In the genomic region with DNA sequence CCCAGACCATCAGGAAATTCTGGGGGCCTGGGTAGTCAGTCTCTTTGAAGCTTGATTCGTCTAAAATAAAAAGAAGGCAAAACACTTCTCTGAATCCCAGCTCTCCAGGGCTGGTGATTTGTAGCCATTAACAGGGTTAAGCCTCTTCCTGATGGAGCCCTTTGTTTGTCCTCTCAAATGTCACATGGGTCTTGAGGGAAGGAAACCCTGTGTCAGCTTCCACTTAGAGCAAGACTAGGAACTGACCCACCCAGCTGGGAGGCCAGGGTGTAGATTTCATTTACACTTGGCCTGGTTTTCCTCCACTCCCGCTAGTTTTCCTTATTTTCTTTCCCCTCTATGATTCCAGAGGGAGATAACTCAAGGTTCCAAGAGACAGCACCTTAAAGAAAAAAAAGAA, we compare ENCODE assay signal across 1 cellular context.
TF ChIP-seq lines count a peak whose summit lies in the region.

No MANE protein-coding gene starts in this region.

TF ChIP-seq in GM23338, 12 proteins besides CTCF, POLR2A, EP300 and RAD21 (continued from another document):
- TF ChIP-seq, protein P1, sequence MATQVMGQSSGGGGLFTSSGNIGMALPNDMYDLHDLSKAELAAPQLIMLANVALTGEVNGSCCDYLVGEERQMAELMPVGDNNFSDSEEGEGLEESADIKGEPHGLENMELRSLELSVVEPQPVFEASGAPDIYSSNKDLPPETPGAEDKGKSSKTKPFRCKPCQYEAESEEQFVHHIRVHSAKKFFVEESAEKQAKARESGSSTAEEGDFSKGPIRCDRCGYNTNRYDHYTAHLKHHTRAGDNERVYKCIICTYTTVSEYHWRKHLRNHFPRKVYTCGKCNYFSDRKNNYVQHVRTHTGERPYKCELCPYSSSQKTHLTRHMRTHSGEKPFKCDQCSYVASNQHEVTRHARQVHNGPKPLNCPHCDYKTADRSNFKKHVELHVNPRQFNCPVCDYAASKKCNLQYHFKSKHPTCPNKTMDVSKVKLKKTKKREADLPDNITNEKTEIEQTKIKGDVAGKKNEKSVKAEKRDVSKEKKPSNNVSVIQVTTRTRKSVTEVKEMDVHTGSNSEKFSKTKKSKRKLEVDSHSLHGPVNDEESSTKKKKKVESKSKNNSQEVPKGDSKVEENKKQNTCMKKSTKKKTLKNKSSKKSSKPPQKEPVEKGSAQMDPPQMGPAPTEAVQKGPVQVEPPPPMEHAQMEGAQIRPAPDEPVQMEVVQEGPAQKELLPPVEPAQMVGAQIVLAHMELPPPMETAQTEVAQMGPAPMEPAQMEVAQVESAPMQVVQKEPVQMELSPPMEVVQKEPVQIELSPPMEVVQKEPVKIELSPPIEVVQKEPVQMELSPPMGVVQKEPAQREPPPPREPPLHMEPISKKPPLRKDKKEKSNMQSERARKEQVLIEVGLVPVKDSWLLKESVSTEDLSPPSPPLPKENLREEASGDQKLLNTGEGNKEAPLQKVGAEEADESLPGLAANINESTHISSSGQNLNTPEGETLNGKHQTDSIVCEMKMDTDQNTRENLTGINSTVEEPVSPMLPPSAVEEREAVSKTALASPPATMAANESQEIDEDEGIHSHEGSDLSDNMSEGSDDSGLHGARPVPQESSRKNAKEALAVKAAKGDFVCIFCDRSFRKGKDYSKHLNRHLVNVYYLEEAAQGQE (IDR thresholded peaks at IDR 0.05; ENCODE audit: unreplicated experiment): no peak
- TF ChIP-seq POLR2AphosphoS5 (IDR thresholded peaks at IDR 0.05; ENCODE audit: low read depth) (no peak), EZH2 (IDR thresholded peaks at IDR 0.05; ENCODE audit: low read depth, unreplicated experiment) (no peak), JUNB (IDR thresholded peaks at IDR 0.05; ENCODE audit: unreplicated experiment) (no peak), EZH2phosphoT487 (IDR thresholded peaks at IDR 0.05; ENCODE audit: unreplicated experiment) (no peak), STAT1 (IDR thresholded peaks at IDR 0.05; ENCODE audit: unreplicated experiment) (no peak)
- TF ChIP-seq, protein P2, sequence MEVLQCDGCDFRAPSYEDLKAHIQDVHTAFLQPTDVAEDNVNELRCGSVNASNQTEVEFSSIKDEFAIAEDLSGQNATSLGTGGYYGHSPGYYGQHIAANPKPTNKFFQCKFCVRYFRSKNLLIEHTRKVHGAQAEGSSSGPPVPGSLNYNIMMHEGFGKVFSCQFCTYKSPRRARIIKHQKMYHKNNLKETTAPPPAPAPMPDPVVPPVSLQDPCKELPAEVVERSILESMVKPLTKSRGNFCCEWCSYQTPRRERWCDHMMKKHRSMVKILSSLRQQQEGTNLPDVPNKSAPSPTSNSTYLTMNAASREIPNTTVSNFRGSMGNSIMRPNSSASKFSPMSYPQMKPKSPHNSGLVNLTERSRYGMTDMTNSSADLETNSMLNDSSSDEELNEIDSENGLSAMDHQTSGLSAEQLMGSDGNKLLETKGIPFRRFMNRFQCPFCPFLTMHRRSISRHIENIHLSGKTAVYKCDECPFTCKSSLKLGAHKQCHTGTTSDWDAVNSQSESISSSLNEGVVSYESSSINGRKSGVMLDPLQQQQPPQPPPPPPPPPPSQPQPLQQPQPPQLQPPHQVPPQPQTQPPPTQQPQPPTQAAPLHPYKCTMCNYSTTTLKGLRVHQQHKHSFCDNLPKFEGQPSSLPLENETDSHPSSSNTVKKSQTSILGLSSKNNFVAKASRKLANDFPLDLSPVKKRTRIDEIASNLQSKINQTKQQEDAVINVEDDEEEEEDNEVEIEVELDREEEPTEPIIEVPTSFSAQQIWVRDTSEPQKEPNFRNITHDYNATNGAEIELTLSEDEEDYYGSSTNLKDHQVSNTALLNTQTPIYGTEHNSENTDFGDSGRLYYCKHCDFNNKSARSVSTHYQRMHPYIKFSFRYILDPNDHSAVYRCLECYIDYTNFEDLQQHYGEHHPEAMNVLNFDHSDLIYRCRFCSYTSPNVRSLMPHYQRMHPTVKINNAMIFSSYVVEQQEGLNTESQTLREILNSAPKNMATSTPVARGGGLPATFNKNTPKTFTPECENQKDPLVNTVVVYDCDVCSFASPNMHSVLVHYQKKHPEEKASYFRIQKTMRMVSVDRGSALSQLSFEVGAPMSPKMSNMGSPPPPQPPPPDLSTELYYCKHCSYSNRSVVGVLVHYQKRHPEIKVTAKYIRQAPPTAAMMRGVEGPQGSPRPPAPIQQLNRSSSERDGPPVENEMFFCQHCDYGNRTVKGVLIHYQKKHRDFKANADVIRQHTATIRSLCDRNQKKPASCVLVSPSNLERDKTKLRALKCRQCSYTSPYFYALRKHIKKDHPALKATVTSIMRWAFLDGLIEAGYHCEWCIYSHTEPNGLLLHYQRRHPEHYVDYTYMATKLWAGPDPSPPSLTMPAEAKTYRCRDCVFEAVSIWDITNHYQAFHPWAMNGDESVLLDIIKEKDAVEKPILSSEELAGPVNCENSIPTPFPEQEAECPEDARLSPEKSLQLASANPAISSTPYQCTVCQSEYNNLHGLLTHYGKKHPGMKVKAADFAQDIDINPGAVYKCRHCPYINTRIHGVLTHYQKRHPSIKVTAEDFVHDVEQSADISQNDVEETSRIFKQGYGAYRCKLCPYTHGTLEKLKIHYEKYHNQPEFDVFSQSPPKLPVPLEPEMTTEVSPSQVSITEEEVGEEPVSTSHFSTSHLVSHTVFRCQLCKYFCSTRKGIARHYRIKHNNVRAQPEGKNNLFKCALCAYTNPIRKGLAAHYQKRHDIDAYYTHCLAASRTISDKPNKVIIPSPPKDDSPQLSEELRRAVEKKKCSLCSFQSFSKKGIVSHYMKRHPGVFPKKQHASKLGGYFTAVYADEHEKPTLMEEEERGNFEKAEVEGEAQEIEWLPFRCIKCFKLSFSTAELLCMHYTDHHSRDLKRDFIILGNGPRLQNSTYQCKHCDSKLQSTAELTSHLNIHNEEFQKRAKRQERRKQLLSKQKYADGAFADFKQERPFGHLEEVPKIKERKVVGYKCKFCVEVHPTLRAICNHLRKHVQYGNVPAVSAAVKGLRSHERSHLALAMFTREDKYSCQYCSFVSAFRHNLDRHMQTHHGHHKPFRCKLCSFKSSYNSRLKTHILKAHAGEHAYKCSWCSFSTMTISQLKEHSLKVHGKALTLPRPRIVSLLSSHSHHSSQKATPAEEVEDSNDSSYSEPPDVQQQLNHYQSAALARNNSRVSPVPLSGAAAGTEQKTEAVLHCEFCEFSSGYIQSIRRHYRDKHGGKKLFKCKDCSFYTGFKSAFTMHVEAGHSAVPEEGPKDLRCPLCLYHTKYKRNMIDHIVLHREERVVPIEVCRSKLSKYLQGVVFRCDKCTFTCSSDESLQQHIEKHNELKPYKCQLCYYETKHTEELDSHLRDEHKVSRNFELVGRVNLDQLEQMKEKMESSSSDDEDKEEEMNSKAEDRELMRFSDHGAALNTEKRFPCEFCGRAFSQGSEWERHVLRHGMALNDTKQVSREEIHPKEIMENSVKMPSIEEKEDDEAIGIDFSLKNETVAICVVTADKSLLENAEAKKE (CRISPR knock-in tag; IDR thresholded peaks at IDR 0.05): no peak
